1 cellular context compared by ENCODE assay signal in genomic region chr11:59943996-59944395, GRCh38.
TF ChIP-seq lines count a peak whose summit lies in the region.

No MANE protein-coding gene starts in this region.

TF ChIP-seq in WTC11, 78 proteins besides CTCF, POLR2A, EP300 and RAD21 (continued from another document):
- TF ChIP-seq, protein P1, sequence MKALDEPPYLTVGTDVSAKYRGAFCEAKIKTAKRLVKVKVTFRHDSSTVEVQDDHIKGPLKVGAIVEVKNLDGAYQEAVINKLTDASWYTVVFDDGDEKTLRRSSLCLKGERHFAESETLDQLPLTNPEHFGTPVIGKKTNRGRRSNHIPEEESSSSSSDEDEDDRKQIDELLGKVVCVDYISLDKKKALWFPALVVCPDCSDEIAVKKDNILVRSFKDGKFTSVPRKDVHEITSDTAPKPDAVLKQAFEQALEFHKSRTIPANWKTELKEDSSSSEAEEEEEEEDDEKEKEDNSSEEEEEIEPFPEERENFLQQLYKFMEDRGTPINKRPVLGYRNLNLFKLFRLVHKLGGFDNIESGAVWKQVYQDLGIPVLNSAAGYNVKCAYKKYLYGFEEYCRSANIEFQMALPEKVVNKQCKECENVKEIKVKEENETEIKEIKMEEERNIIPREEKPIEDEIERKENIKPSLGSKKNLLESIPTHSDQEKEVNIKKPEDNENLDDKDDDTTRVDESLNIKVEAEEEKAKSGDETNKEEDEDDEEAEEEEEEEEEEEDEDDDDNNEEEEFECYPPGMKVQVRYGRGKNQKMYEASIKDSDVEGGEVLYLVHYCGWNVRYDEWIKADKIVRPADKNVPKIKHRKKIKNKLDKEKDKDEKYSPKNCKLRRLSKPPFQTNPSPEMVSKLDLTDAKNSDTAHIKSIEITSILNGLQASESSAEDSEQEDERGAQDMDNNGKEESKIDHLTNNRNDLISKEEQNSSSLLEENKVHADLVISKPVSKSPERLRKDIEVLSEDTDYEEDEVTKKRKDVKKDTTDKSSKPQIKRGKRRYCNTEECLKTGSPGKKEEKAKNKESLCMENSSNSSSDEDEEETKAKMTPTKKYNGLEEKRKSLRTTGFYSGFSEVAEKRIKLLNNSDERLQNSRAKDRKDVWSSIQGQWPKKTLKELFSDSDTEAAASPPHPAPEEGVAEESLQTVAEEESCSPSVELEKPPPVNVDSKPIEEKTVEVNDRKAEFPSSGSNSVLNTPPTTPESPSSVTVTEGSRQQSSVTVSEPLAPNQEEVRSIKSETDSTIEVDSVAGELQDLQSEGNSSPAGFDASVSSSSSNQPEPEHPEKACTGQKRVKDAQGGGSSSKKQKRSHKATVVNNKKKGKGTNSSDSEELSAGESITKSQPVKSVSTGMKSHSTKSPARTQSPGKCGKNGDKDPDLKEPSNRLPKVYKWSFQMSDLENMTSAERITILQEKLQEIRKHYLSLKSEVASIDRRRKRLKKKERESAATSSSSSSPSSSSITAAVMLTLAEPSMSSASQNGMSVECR (CRISPR knock-in tag; IDR thresholded peaks at IDR 0.05; ENCODE audit: borderline replicate concordance), result no peak
- no peak for TF ChIP-seq ZNF138 (CRISPR knock-in tag; conservative IDR thresholded peaks at IDR 0.05)
- TF ChIP-seq, protein P2, sequence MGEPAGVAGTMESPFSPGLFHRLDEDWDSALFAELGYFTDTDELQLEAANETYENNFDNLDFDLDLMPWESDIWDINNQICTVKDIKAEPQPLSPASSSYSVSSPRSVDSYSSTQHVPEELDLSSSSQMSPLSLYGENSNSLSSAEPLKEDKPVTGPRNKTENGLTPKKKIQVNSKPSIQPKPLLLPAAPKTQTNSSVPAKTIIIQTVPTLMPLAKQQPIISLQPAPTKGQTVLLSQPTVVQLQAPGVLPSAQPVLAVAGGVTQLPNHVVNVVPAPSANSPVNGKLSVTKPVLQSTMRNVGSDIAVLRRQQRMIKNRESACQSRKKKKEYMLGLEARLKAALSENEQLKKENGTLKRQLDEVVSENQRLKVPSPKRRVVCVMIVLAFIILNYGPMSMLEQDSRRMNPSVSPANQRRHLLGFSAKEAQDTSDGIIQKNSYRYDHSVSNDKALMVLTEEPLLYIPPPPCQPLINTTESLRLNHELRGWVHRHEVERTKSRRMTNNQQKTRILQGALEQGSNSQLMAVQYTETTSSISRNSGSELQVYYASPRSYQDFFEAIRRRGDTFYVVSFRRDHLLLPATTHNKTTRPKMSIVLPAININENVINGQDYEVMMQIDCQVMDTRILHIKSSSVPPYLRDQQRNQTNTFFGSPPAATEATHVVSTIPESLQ (CRISPR knock-in tag; IDR thresholded peaks at IDR 0.05), result no peak
- TF ChIP-seq, protein P3, sequence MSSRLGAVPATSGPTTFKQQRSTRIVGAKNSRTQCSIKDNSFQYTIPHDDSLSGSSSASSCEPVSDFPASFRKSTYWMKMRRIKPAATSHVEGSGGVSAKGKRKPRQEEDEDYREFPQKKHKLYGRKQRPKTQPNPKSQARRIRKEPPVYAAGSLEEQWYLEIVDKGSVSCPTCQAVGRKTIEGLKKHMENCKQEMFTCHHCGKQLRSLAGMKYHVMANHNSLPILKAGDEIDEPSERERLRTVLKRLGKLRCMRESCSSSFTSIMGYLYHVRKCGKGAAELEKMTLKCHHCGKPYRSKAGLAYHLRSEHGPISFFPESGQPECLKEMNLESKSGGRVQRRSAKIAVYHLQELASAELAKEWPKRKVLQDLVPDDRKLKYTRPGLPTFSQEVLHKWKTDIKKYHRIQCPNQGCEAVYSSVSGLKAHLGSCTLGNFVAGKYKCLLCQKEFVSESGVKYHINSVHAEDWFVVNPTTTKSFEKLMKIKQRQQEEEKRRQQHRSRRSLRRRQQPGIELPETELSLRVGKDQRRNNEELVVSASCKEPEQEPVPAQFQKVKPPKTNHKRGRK (CRISPR knock-in tag; IDR thresholded peaks at IDR 0.05; ENCODE audit: borderline replicate concordance), result no peak
- TF ChIP-seq ZMAT4 (CRISPR knock-in tag; IDR thresholded peaks at IDR 0.05), result no peak
- no peak for TF ChIP-seq ZNF671 (CRISPR knock-in tag; IDR thresholded peaks at IDR 0.05)
